12 cellular contexts compared by ENCODE assay signal in genomic region chr2:40680547-40680946, GRCh38.
DNase-seq lines count a peak whose midpoint lies in the region; ATAC-seq, FAIRE-seq and TF ChIP-seq lines count a peak whose summit lies in the region.
"Had no signal": no experiment of that assay in that cellular context is flagged by ENCODE, and none has a peak within 500 bp of the region (broad histone marks: within the 10 kb centered on the region; RNA-seq: fewer than 3 reads in every experiment).

No MANE protein-coding gene starts in this region.

- 2% methylated on average over 2 of the region's 2 CpGs for WGBS in A549 (ENCODE audit: missing lambda C conversion rate)
- 83% methylated on average over 2 of the region's 2 CpGs for WGBS in hepatocyte (ENCODE audit: low lambda C conversion rate, missing lambda C conversion rate)

- H3K4me2 ChIP-seq in A549 (peak overlapping the region; percentile 47), hepatocyte (no peak overlapping the region)

- no peaks in the 10 kb centered on the region for H3K27me3 ChIP-seq in hepatocyte
- H3K27me3 ChIP-seq: SJCRH30, testis had no signal

- H3K79me2 ChIP-seq in hepatocyte = no peaks in the 10 kb centered on the region

- intact Hi-C loops in activated CD8-positive, alpha-beta T cell treated with anti-CD3 and anti-CD28 coated beads for 36 hours (cut with micrococcal nuclease) = no loop called here

- H3K9me3 Mint-ChIP-seq in activated CD8-positive, alpha-beta T cell treated with anti-CD3 and anti-CD28 coated beads for 36 hours = peaks cover 8% of the 10 kb centered on the region
- peaks cover 9% of the 10 kb centered on the region for H3K9me3 Mint-ChIP-seq in chondrocyte (ENCODE audit: low read depth)

- no peaks in the 10 kb centered on the region for H3K27me3 Mint-ChIP-seq in activated CD8-positive, alpha-beta T cell treated with anti-CD3 and anti-CD28 coated beads for 36 hours
- H3K27me3 Mint-ChIP-seq in chondrocyte (ENCODE audit: low read depth) = peaks cover 13% of the 10 kb centered on the region
- H3K27me3 Mint-ChIP-seq: effector memory CD8-positive, alpha-beta T cell had no signal

- H3K4me3 Mint-ChIP-seq in activated CD8-positive, alpha-beta T cell treated with anti-CD3 and anti-CD28 coated beads for 36 hours = no peak overlapping the region
- H3K4me3 Mint-ChIP-seq in chondrocyte (ENCODE audit: unreplicated experiment) = no peak overlapping the region
- H3K4me3 Mint-ChIP-seq: effector memory CD8-positive, alpha-beta T cell had no signal

- POLR2A ChIA-PET in A549 (lab: Yijun Ruan, JAX) = no interaction called here
- POLR2A ChIA-PET in activated CD8-positive, alpha-beta T cell treated with anti-CD3 and anti-CD28 coated beads for 36 hours (lab: Charles Lee) = no interaction called here

- H3K9me2 ChIP-seq in hepatocyte (replicated peaks; ENCODE audit: insufficient read depth) = no peaks in the 10 kb centered on the region

- H3K27ac ChIP-seq in A549 (no peak overlapping the region), hepatocyte (no peak overlapping the region)
- H3K27ac ChIP-seq: SJCRH30, testis had no signal

- CTCF ChIA-PET in A549 (lab: Yijun Ruan, JAX) = no interaction called here
- CTCF ChIA-PET in activated CD8-positive, alpha-beta T cell treated with anti-CD3 and anti-CD28 coated beads for 36 hours (lab: Charles Lee) = no interaction called here

- H3K27ac Mint-ChIP-seq in activated CD8-positive, alpha-beta T cell treated with anti-CD3 and anti-CD28 coated beads for 36 hours = no peak overlapping the region
- no peak overlapping the region for H3K27ac Mint-ChIP-seq in chondrocyte (ENCODE audit: unreplicated experiment)
- H3K27ac Mint-ChIP-seq: effector memory CD8-positive, alpha-beta T cell had no signal

- ATAC-seq in A549 = no peak
- ATAC-seq in GM19351 (IDR thresholded peaks at IDR 0.05; ENCODE audit: unreplicated experiment) = peak; percentile 99
- ATAC-seq in HG03095 (IDR thresholded peaks at IDR 0.05; ENCODE audit: unreplicated experiment) = peak; percentile 83
- peak; percentile 65 for ATAC-seq in activated CD8-positive, alpha-beta T cell treated with anti-CD3 and anti-CD28 coated beads for 36 hours
- ATAC-seq: effector memory CD8-positive, alpha-beta T cell had no signal

- H3K4me3 ChIP-seq in A549 (no peak overlapping the region), hepatocyte (no peak overlapping the region)
- H3K4me3 ChIP-seq: SJCRH30 had no signal

- no peak overlapping the region for H2AFZ ChIP-seq in hepatocyte

- H3K9me3 ChIP-seq in A549 (no peaks in the 10 kb centered on the region), hepatocyte (ENCODE audit: low read depth) (no peaks in the 10 kb centered on the region)
- H3K9me3 ChIP-seq: SJCRH30, testis had no signal

- DNase-seq in A549 (ENCODE audit: low read depth in 1 of 2, low spot score in 1 of 2) (no peak), cortex of kidney (lab: John Stamatoyannopoulos, UW) (no peak), hepatocyte (ENCODE audit: low spot score) (no peak), Ammon's horn (ENCODE audit: low spot score) (no peak), chondrocyte (ENCODE audit: low spot score) (no peak)
- no peak for DNase-seq in activated CD8-positive, alpha-beta T cell treated with anti-CD3 and anti-CD28 coated beads for 36 hours
- DNase-seq: Caco-2; effector memory CD8-positive, alpha-beta T cell; SJCRH30; testis had no signal

- TF ChIP-seq CTCF in A549 (IDR thresholded peaks at IDR 0.05) (no peak), hepatocyte (IDR thresholded peaks at IDR 0.05; ENCODE audit: poor library complexity) (no peak), chondrocyte (IDR thresholded peaks at IDR 0.05) (no peak)
- no peak for TF ChIP-seq CTCF in activated CD8-positive, alpha-beta T cell treated with anti-CD3 and anti-CD28 coated beads for 36 hours (IDR thresholded peaks at IDR 0.05)

- FAIRE-seq in A549 (lab: Jason Lieb, UNC) = no peak

- no peak for TF ChIP-seq EP300 in A549 (IDR thresholded peaks at IDR 0.05)

- no peaks in the 10 kb centered on the region for H3K36me3 ChIP-seq in hepatocyte (replicated peaks; ENCODE audit: insufficient read depth, low read depth)
- H3K36me3 ChIP-seq: SJCRH30 had no signal

- H3K4me1 ChIP-seq in A549 = no peaks in the 10 kb centered on the region
- no peaks in the 10 kb centered on the region for H3K4me1 ChIP-seq in hepatocyte (ENCODE audit: insufficient read depth)
- H3K4me1 ChIP-seq: Caco-2, SJCRH30, testis had no signal

- no peaks in the 10 kb centered on the region for H3K4me1 Mint-ChIP-seq in activated CD8-positive, alpha-beta T cell treated with anti-CD3 and anti-CD28 coated beads for 36 hours (ENCODE audit: low read depth)
- no peaks in the 10 kb centered on the region for H3K4me1 Mint-ChIP-seq in chondrocyte (ENCODE audit: low read depth)

- no peak for TF ChIP-seq RAD21 in A549 (conservative IDR thresholded peaks at IDR 0.05 in 1 of 2, IDR thresholded peaks at IDR 0.05 in 1 of 2)

- no peaks in the 10 kb centered on the region for H3K36me3 Mint-ChIP-seq in activated CD8-positive, alpha-beta T cell treated with anti-CD3 and anti-CD28 coated beads for 36 hours (ENCODE audit: low read depth)
- no peaks in the 10 kb centered on the region for H3K36me3 Mint-ChIP-seq in chondrocyte (ENCODE audit: low read depth)

- no peaks in the 10 kb centered on the region for H4K20me1 ChIP-seq in hepatocyte (ENCODE audit: insufficient read depth, poor library complexity, severe bottlenecking)

- TF ChIP-seq POLR2A in A549 (IDR thresholded peaks at IDR 0.05; ENCODE audit: low read length) = no peak

TF ChIP-seq in A549, 52 proteins besides CTCF, POLR2A, EP300 and RAD21:
- TF ChIP-seq GATA3 (IDR thresholded peaks at IDR 0.05; ENCODE audit: borderline replicate concordance) = no peak
TF ChIP-seq in A549: peak in this region for 0.

Comparison
In these comparisons a context has a peak if more than half of its experiments do, and no peak if none do; other contexts are left out.
1. ATAC-seq: peak in GM19351 (single experiment), HG03095 (single experiment) and activated CD8-positive, alpha-beta T cell treated with anti-CD3 and anti-CD28 coated beads for 36 hours (single experiment); none in A549 (0 of 2).